10 cellular contexts compared by ENCODE assay signal in genomic region chr4:48247142-48247877, GRCh38. TPM values are rescaled to one million over a fixed set of nuclear protein-coding genes. Genes with fewer than 3 reads are reported as not detected.
A peak's percentile ranks its signal among the peaks of the same experiment; 100 is the strongest.
DNase-seq lines count a peak whose midpoint lies in the region; ATAC-seq and TF ChIP-seq lines count a peak whose summit lies in the region.
"Had no signal": no experiment of that assay in that cellular context is flagged by ENCODE, and none has a peak within 500 bp of the region (broad histone marks: within the 10 kb centered on the region; RNA-seq: fewer than 3 reads in every experiment).

No MANE protein-coding gene starts in this region.

- TF ChIP-seq EP300 in gastroesophageal sphincter (IDR thresholded peaks at IDR 0.05) = no peak

- 57 to 69% methylated on average over 7 of the region's 7 CpGs for WGBS in gastroesophageal sphincter (ENCODE audit: low coverage in 1 of 2), 2 donors

- no peaks in the 10 kb centered on the region for H3K27me3 Mint-ChIP-seq in activated T-helper 17 cell treated with anti-CD3 and anti-CD28 coated beads, Interleukin-2, amount 50 U/mL, for 72 hours
- H3K27me3 Mint-ChIP-seq in activated T-helper 2 cell treated with anti-CD3 and anti-CD28 coated beads, Interferon-gamma antibody, Interleukin-2, Interleukin-4, amounts not matched to agents 10 μg/mL and 5 μg/mL and 100 μg/mL, durations not matched to agents 14 hours and 24 hours and 36 hours (ENCODE audit: low read depth) = no peaks in the 10 kb centered on the region

- H3K9me2 ChIP-seq in Loucy (replicated peaks; ENCODE audit: low read depth, low read length) = no peaks in the 10 kb centered on the region

- peak overlapping the region; percentile 23 for H3K9ac ChIP-seq in Loucy (ENCODE audit: low read depth, low read length, poor library complexity, severe bottlenecking)

- no peak overlapping the region for H3K4me3 ChIP-seq in Loucy (ENCODE audit: low read length, poor library complexity, severe bottlenecking)
- no peak overlapping the region for H3K4me3 ChIP-seq in gastroesophageal sphincter
- H3K4me3 ChIP-seq: MG63, thyroid gland had no signal

- H3K27me3 ChIP-seq in Loucy (ENCODE audit: insufficient read depth, low read length, poor library complexity, severe bottlenecking) (no peaks in the 10 kb centered on the region), gastroesophageal sphincter (no peaks in the 10 kb centered on the region)
- H3K27me3 ChIP-seq: MG63, thyroid gland had no signal

- H3F3A ChIP-seq in Loucy (ENCODE audit: low read depth) = 0 out of 2 replicates have a peak, but pooled peaks cover 6% of the 10 kb centered on the region

- no peaks in the 10 kb centered on the region for H3K36me3 Mint-ChIP-seq in activated T-helper 17 cell treated with anti-CD3 and anti-CD28 coated beads, Interleukin-2, amount 50 U/mL, for 72 hours (ENCODE audit: low read depth)
- H3K36me3 Mint-ChIP-seq in activated T-helper 2 cell treated with anti-CD3 and anti-CD28 coated beads, Interferon-gamma antibody, Interleukin-2, Interleukin-4, amounts not matched to agents 10 μg/mL and 5 μg/mL and 100 μg/mL, durations not matched to agents 14 hours and 24 hours and 36 hours (ENCODE audit: low read depth) = no peaks in the 10 kb centered on the region

- peak overlapping the region; percentile 45 for H3K4me2 ChIP-seq in Loucy (ENCODE audit: low read depth, low read length, poor library complexity, severe bottlenecking)

- H3K4me1 Mint-ChIP-seq in activated T-helper 17 cell treated with anti-CD3 and anti-CD28 coated beads, Interleukin-2, amount 50 U/mL, for 72 hours = peaks cover 14% of the 10 kb centered on the region
- no peaks in the 10 kb centered on the region for H3K4me1 Mint-ChIP-seq in activated T-helper 2 cell treated with anti-CD3 and anti-CD28 coated beads, Interferon-gamma antibody, Interleukin-2, Interleukin-4, amounts not matched to agents 10 μg/mL and 5 μg/mL and 100 μg/mL, durations not matched to agents 14 hours and 24 hours and 36 hours (ENCODE audit: low read depth)

- peaks cover 9% of the 10 kb centered on the region for H3K36me3 ChIP-seq in Loucy (ENCODE audit: insufficient read depth, low read length)
- H3K36me3 ChIP-seq in gastroesophageal sphincter = no peaks in the 10 kb centered on the region
- H3K36me3 ChIP-seq: MG63, thyroid gland had no signal

- H3K79me2 ChIP-seq in Loucy (ENCODE audit: insufficient read depth, low read length) = peaks cover 97% of the 10 kb centered on the region

- peaks cover 37% of the 10 kb centered on the region for H4K20me1 ChIP-seq in Loucy (ENCODE audit: insufficient read depth, low read length, poor library complexity, severe bottlenecking)

- ATAC-seq in GM18858 (IDR thresholded peaks at IDR 0.05; ENCODE audit: unreplicated experiment) (peak; percentile 47), HG02642 (IDR thresholded peaks at IDR 0.05; ENCODE audit: poor library complexity, unreplicated experiment) (peak; percentile 56), gastroesophageal sphincter (no peak)
- no peak for ATAC-seq in activated T-helper 17 cell treated with anti-CD3 and anti-CD28 coated beads, Interleukin-2, amount 50 U/mL, for 72 hours (replicated peaks)

- no peak overlapping the region for H2AFZ ChIP-seq in Loucy (ENCODE audit: low read length)

- TF ChIP-seq POLR2A in gastroesophageal sphincter (IDR thresholded peaks at IDR 0.05) = no peak

- H3K4me3 Mint-ChIP-seq in activated T-helper 17 cell treated with anti-CD3 and anti-CD28 coated beads, Interleukin-2, amount 50 U/mL, for 72 hours = no peak overlapping the region
- no peak overlapping the region for H3K4me3 Mint-ChIP-seq in activated T-helper 2 cell treated with anti-CD3 and anti-CD28 coated beads, Interferon-gamma antibody, Interleukin-2, Interleukin-4, amounts not matched to agents 10 μg/mL and 5 μg/mL and 100 μg/mL, durations not matched to agents 14 hours and 24 hours and 36 hours (ENCODE audit: low read depth)

- H3K27ac Mint-ChIP-seq in activated T-helper 17 cell treated with anti-CD3 and anti-CD28 coated beads, Interleukin-2, amount 50 U/mL, for 72 hours = no peak overlapping the region
- H3K27ac Mint-ChIP-seq in activated T-helper 2 cell treated with anti-CD3 and anti-CD28 coated beads, Interferon-gamma antibody, Interleukin-2, Interleukin-4, amounts not matched to agents 10 μg/mL and 5 μg/mL and 100 μg/mL, durations not matched to agents 14 hours and 24 hours and 36 hours = no peak overlapping the region

- TF ChIP-seq CTCF in Loucy (conservative IDR thresholded peaks at IDR 0.05; ENCODE audit: low read length) (no peak), gastroesophageal sphincter (IDR thresholded peaks at IDR 0.05) (no peak)

- no peak overlapping the region for H3K27ac ChIP-seq in gastroesophageal sphincter
- H3K27ac ChIP-seq: thyroid gland had no signal

- intact Hi-C loops in activated T-helper 2 cell treated with anti-CD3 and anti-CD28 coated beads, Interferon-gamma antibody, Interleukin-2, Interleukin-4, amounts not matched to agents 10 μg/mL and 5 μg/mL and 100 μg/mL, durations not matched to agents 14 hours and 24 hours and 36 hours (cut with micrococcal nuclease) = no loop called here

- peaks cover 3% of the 10 kb centered on the region for H3K9me3 Mint-ChIP-seq in activated T-helper 17 cell treated with anti-CD3 and anti-CD28 coated beads, Interleukin-2, amount 50 U/mL, for 72 hours
- H3K9me3 Mint-ChIP-seq in activated T-helper 2 cell treated with anti-CD3 and anti-CD28 coated beads, Interferon-gamma antibody, Interleukin-2, Interleukin-4, amounts not matched to agents 10 μg/mL and 5 μg/mL and 100 μg/mL, durations not matched to agents 14 hours and 24 hours and 36 hours = no peaks in the 10 kb centered on the region

- H3K4me1 ChIP-seq in Loucy (ENCODE audit: insufficient read depth, low read length, poor library complexity, severe bottlenecking) (peaks cover 77% of the 10 kb centered on the region), gastroesophageal sphincter (no peaks in the 10 kb centered on the region)
- H3K4me1 ChIP-seq: thyroid gland had no signal

- peak; percentile 92 for DNase-seq in fibroblast of peridontal ligament (ENCODE audit: extremely low read depth)
- no peak for DNase-seq in effector CD8-positive, alpha-beta T cell (lab: John Stamatoyannopoulos, UW)
- no peak for DNase-seq in activated T-helper 2 cell treated with anti-CD3 and anti-CD28 coated beads, Interferon-gamma antibody, Interleukin-2, Interleukin-4, amounts not matched to agents 10 μg/mL and 5 μg/mL and 100 μg/mL, durations not matched to agents 14 hours and 24 hours and 36 hours (ENCODE audit: low spot score)
- DNase-seq: MG63, thyroid gland had no signal

- H3K9me3 ChIP-seq in Loucy (ENCODE audit: insufficient read depth, low read depth, low read length) = no peaks in the 10 kb centered on the region
- no peaks in the 10 kb centered on the region for H3K9me3 ChIP-seq in gastroesophageal sphincter
- H3K9me3 ChIP-seq: MG63, thyroid gland had no signal

RNA-seq across cellular contexts. Expression of gene TEC, which starts 22.3 kb away (rescaled TPM):
- total RNA-seq in gastroesophageal sphincter = 1 to 10 TPM; 1.9 to 6.5 (median 3.1) TPM
- total RNA-seq in activated T-helper 17 cell treated with anti-CD3 and anti-CD28 coated beads, Interleukin-2, amount 50 U/mL, for 72 hours = 1 to 10 TPM; 4.6 to 8.3 TPM
- 2.2 and 2.4 TPM in 2 replicates for total RNA-seq in activated T-helper 2 cell treated with anti-CD3 and anti-CD28 coated beads, Interferon-gamma antibody, Interleukin-2, Interleukin-4, amounts not matched to agents 10 μg/mL and 5 μg/mL and 100 μg/mL, durations not matched to agents 14 hours and 24 hours and 36 hours

Comparison
In these comparisons a context has a peak if more than half of its experiments do, and no peak if none do; other contexts are left out.
1. ATAC-seq: peak in GM18858 (single experiment) and HG02642 (single experiment); none in gastroesophageal sphincter (single experiment) and activated T-helper 17 cell treated with anti-CD3 and anti-CD28 coated beads, Interleukin-2, amount 50 U/mL, for 72 hours (single experiment).